ENCODE assay signal across 3 cellular contexts in the genomic region with DNA sequence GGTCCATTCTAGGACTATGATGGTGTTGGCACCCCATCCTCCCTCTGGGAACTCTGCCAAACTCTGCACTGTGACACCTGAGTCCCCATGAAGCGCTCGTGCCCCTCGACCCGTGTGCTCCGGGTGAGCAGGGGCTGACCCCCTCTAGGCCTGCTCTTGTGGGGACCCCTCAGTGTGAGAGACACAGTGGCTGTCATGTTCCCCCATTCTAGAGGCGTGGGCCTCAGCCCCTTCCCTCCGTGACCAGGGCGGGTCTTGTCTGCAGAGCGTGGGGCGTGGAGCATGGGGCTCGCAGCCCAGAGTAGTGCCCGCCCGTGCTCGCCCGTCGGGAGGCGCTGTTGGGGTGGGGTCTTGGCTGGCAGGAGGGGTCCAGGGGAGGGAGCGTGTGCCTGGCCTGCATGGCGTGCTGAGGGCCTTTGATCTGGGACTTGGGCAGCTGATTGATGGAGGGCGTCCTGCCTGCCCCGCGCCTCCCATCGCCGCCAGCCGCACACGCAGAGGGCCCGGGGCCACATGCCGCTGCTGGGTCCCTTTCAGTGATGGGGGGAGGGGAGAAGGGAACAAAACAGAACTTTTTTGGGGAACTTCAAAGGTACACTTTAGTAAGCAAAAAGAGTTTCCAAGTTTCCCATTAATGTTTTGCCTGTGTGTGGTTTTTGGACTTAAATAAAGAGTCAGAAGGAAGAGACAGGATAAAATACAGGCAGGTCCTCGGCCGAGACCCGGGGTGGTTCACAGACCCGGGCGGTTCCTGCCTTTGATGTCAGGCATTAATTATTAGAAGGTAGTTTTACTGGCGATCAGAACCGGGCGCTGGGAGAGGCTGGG.
TF ChIP-seq lines count a peak whose summit lies in the region.

No MANE protein-coding gene starts in this region.

TF ChIP-seq in GM23338, 12 proteins besides CTCF, POLR2A, EP300 and RAD21 (continues in another document):
- TF ChIP-seq ZNF114 (CRISPR knock-in tag; IDR thresholded peaks at IDR 0.05) (no peak), ZNF331 (CRISPR knock-in tag; IDR thresholded peaks at IDR 0.05; ENCODE audit: low read depth) (no peak), NANOG (IDR thresholded peaks at IDR 0.05; ENCODE audit: borderline replicate concordance) (no peak), EZH2phosphoT487 (IDR thresholded peaks at IDR 0.05; ENCODE audit: unreplicated experiment) (no peak), STAT1 (IDR thresholded peaks at IDR 0.05; ENCODE audit: unreplicated experiment) (no peak), EZH2 (IDR thresholded peaks at IDR 0.05; ENCODE audit: low read depth, unreplicated experiment) (no peak), JUNB (IDR thresholded peaks at IDR 0.05; ENCODE audit: unreplicated experiment) (no peak)
- TF ChIP-seq, protein P1, sequence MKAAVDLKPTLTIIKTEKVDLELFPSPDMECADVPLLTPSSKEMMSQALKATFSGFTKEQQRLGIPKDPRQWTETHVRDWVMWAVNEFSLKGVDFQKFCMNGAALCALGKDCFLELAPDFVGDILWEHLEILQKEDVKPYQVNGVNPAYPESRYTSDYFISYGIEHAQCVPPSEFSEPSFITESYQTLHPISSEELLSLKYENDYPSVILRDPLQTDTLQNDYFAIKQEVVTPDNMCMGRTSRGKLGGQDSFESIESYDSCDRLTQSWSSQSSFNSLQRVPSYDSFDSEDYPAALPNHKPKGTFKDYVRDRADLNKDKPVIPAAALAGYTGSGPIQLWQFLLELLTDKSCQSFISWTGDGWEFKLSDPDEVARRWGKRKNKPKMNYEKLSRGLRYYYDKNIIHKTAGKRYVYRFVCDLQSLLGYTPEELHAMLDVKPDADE (IDR thresholded peaks at IDR 0.05), result no peak
- TF ChIP-seq, protein P2, sequence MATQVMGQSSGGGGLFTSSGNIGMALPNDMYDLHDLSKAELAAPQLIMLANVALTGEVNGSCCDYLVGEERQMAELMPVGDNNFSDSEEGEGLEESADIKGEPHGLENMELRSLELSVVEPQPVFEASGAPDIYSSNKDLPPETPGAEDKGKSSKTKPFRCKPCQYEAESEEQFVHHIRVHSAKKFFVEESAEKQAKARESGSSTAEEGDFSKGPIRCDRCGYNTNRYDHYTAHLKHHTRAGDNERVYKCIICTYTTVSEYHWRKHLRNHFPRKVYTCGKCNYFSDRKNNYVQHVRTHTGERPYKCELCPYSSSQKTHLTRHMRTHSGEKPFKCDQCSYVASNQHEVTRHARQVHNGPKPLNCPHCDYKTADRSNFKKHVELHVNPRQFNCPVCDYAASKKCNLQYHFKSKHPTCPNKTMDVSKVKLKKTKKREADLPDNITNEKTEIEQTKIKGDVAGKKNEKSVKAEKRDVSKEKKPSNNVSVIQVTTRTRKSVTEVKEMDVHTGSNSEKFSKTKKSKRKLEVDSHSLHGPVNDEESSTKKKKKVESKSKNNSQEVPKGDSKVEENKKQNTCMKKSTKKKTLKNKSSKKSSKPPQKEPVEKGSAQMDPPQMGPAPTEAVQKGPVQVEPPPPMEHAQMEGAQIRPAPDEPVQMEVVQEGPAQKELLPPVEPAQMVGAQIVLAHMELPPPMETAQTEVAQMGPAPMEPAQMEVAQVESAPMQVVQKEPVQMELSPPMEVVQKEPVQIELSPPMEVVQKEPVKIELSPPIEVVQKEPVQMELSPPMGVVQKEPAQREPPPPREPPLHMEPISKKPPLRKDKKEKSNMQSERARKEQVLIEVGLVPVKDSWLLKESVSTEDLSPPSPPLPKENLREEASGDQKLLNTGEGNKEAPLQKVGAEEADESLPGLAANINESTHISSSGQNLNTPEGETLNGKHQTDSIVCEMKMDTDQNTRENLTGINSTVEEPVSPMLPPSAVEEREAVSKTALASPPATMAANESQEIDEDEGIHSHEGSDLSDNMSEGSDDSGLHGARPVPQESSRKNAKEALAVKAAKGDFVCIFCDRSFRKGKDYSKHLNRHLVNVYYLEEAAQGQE (IDR thresholded peaks at IDR 0.05; ENCODE audit: unreplicated experiment), result no peak

TF ChIP-seq in K562, 482 proteins besides CTCF, POLR2A, EP300 and RAD21:
- TF ChIP-seq NFIC (IDR thresholded peaks at IDR 0.05), result 0 out of 2 replicates have a peak, but pooled peaks have one; percentile 19
- TF ChIP-seq, protein P3, sequence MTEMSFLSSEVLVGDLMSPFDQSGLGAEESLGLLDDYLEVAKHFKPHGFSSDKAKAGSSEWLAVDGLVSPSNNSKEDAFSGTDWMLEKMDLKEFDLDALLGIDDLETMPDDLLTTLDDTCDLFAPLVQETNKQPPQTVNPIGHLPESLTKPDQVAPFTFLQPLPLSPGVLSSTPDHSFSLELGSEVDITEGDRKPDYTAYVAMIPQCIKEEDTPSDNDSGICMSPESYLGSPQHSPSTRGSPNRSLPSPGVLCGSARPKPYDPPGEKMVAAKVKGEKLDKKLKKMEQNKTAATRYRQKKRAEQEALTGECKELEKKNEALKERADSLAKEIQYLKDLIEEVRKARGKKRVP (CRISPR knock-in tag; IDR thresholded peaks at IDR 0.05), result no peak

TF ChIP-seq in liver, 16 proteins besides CTCF, POLR2A, EP300 and RAD21:
- no peak for TF ChIP-seq FOXA1 (IDR thresholded peaks at IDR 0.05)
- no peak for TF ChIP-seq FOXA2 (IDR thresholded peaks at IDR 0.05)
- TF ChIP-seq SP1 (IDR thresholded peaks at IDR 0.05), result no peak
- no peak for TF ChIP-seq JUND (IDR thresholded peaks at IDR 0.05)
- no peak for TF ChIP-seq HNF4G (IDR thresholded peaks at IDR 0.05)
- TF ChIP-seq YY1 (IDR thresholded peaks at IDR 0.05), result no peak
- no peak for TF ChIP-seq GABPA (IDR thresholded peaks at IDR 0.05 in 1 of 2, conservative IDR thresholded peaks at IDR 0.05 in 1 of 2)
- TF ChIP-seq, protein P4, sequence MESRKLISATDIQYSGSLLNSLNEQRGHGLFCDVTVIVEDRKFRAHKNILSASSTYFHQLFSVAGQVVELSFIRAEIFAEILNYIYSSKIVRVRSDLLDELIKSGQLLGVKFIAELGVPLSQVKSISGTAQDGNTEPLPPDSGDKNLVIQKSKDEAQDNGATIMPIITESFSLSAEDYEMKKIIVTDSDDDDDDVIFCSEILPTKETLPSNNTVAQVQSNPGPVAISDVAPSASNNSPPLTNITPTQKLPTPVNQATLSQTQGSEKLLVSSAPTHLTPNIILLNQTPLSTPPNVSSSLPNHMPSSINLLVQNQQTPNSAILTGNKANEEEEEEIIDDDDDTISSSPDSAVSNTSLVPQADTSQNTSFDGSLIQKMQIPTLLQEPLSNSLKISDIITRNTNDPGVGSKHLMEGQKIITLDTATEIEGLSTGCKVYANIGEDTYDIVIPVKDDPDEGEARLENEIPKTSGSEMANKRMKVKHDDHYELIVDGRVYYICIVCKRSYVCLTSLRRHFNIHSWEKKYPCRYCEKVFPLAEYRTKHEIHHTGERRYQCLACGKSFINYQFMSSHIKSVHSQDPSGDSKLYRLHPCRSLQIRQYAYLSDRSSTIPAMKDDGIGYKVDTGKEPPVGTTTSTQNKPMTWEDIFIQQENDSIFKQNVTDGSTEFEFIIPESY (IDR thresholded peaks at IDR 0.05), result no peak
